ENCODE assay signal across 8 cellular contexts in genomic region chr4:2534904-2535385, GRCh38. TPM values are rescaled to one million over a fixed set of nuclear protein-coding genes. Genes with fewer than 3 reads are reported as not detected.
DNase-seq lines count a peak whose midpoint lies in the region; ATAC-seq, FAIRE-seq and TF ChIP-seq lines count a peak whose summit lies in the region.

No MANE protein-coding gene starts in this region.

- ATAC-seq in left cardiac atrium (no peak), GM12878 (no peak), lower lobe of right lung (no peak), GM19455 (IDR thresholded peaks at IDR 0.05; ENCODE audit: unreplicated experiment) (no peak), GM18520 (IDR thresholded peaks at IDR 0.05; ENCODE audit: unreplicated experiment) (no peak), HG03469 (IDR thresholded peaks at IDR 0.05; ENCODE audit: unreplicated experiment) (no peak)

- 37% methylated on average over 6 of the region's 6 CpGs for WGBS in GM12878 (ENCODE audit: insufficient coverage, insufficient replicate concordance, low lambda C conversion rate, missing lambda C conversion rate)

- H4K20me1 ChIP-seq in GM12878 (ENCODE audit: control insufficient read depth, insufficient read depth): peaks cover 4% of the 10 kb centered on the region

- SMC1A ChIA-PET in GM12878 (lab: Charles Lee; ENCODE audit: uncharacterized antibody, unreplicated experiment): interaction anchor here (0.8 to 1.8 kb wide), 6 partner anchors 18 to 315 kb away, joined by 3 to 5 read pairs (median 4); no protein-coding TSS in a partner anchor

- H3K9ac ChIP-seq in GM12878 (ENCODE audit: control insufficient read depth, insufficient read depth, low read length): peak overlapping the region; percentile 79

- TF ChIP-seq POLR2A in GM12878 (IDR thresholded peaks at IDR 0.05; ENCODE audit: low read depth, low read length): no peak
- TF ChIP-seq POLR2A in vagina (IDR thresholded peaks at IDR 0.05): no peak

- no peak for TF ChIP-seq EP300 in GM12878 (IDR thresholded peaks at IDR 0.05; ENCODE audit: borderline replicate concordance in 1 of 2, control insufficient read depth in 1 of 2, low read depth in 2 of 2, low read length in 2 of 2)

- TF ChIP-seq CTCF in left ventricle myocardium inferior (IDR thresholded peaks at IDR 0.05; ENCODE audit: borderline replicate concordance) (no peak), GM12878 (IDR thresholded peaks at IDR 0.05 in 2 of 3, conservative IDR thresholded peaks at IDR 0.05 in 1 of 3; ENCODE audit: control insufficient read depth in 2 of 3, extremely low read depth in 1 of 3, insufficient read depth in 1 of 3, low read depth in 3 of 3, low read length in 3 of 3) (no peak), lower lobe of right lung (IDR thresholded peaks at IDR 0.05) (no peak), vagina (IDR thresholded peaks at IDR 0.05) (no peak)

- H3K4me1 ChIP-seq in left ventricle myocardium inferior (peaks cover 42% of the 10 kb centered on the region), GM12878 (ENCODE audit: control insufficient read depth, insufficient read depth, low read length) (peaks cover 8% of the 10 kb centered on the region), lower lobe of right lung (peaks cover 29% of the 10 kb centered on the region), vagina (peaks cover 37% of the 10 kb centered on the region)

- peaks cover 34% of the 10 kb centered on the region for H3K79me2 ChIP-seq in GM12878 (ENCODE audit: control insufficient read depth, insufficient read depth, low read length)

- DNase-seq in left ventricle myocardium inferior: no peak
- DNase-seq in left cardiac atrium: no peak
- DNase-seq in GM12878 (ENCODE audit: low read depth, low spot score): no peak
- DNase-seq in lower lobe of right lung: no peak
- DNase-seq in vagina (ENCODE audit: extremely low spot score in 2 of 2): no peak

- peak overlapping the region; percentile 99 for H3K4me3 ChIP-seq in left ventricle myocardium inferior
- peak overlapping the region; percentile 94 for H3K4me3 ChIP-seq in GM12878
- H3K4me3 ChIP-seq in lower lobe of right lung: peak overlapping the region; percentile 80
- H3K4me3 ChIP-seq in vagina: peak overlapping the region; percentile 83 to 91

- H3K27ac ChIP-seq in left ventricle myocardium inferior (replicated peaks): peak overlapping the region; percentile 99
- H3K27ac ChIP-seq in GM12878 (ENCODE audit: control insufficient read depth, insufficient read depth): peak overlapping the region; percentile 83; the same call in 1 of the 2 replicates
- H3K27ac ChIP-seq in lower lobe of right lung: peak overlapping the region; percentile 91
- peak overlapping the region; percentile 92 for H3K27ac ChIP-seq in vagina

- no TSS peak for BruUV-seq in GM12878 (replicated peaks; lab: Mats Ljungman, UMichigan)

- in situ Hi-C loops in GM12878 (cut with MboI): no loop called here

- no peaks in the 10 kb centered on the region for H3K9me3 ChIP-seq in left ventricle myocardium inferior (replicated peaks)
- H3K9me3 ChIP-seq in GM12878 (replicated peaks; ENCODE audit: control insufficient read depth, insufficient read depth, low read length): no peaks in the 10 kb centered on the region
- H3K9me3 ChIP-seq in lower lobe of right lung: no peaks in the 10 kb centered on the region
- no peaks in the 10 kb centered on the region for H3K9me3 ChIP-seq in vagina

- H3K27me3 ChIP-seq in left ventricle myocardium inferior (ENCODE audit: low read depth) (no peaks in the 10 kb centered on the region), GM12878 (replicated peaks in 1 of 2; ENCODE audit: control insufficient read depth in 2 of 2, insufficient read depth in 2 of 2, low read length in 1 of 2) (no peaks in the 10 kb centered on the region), lower lobe of right lung (ENCODE audit: low read depth) (no peaks in the 10 kb centered on the region), vagina (no peaks in the 10 kb centered on the region)

- intact Hi-C loops in left ventricle myocardium inferior (cut with micrococcal nuclease): no loop called here
- intact Hi-C loops in left cardiac atrium (cut with DNase I): loop anchor here in 1 of 2 donors (10.0 kb wide), 1 partner anchor 70 kb away; the partner anchor contains the start of gene RNF4
- intact Hi-C loops in GM12878 (cut with micrococcal nuclease; ENCODE audit: unreplicated experiment): loop anchor here (5.0 kb wide), 1 partner anchor 118 kb away; the partner anchor contains the start of genes CFAP99 and ZFYVE28
- intact Hi-C loops in lower lobe of right lung (cut with DNase I): no loop called here
- intact Hi-C loops in vagina (cut with DNase I): loop anchor here (5.0 kb wide), 1 partner anchor 273 kb away; the partner anchor contains the start of gene MXD4

- FAIRE-seq in GM12878 (lab: Jason Lieb, UNC): no peak

- RAD21 ChIA-PET in GM12878 (lab: Charles Lee; ENCODE audit: unreplicated experiment): interaction anchor here (1.0 to 3.1 kb wide), 9 partner anchors 27 to 314 kb away, joined by 3 to 27 read pairs (median 6); partner anchors contain the start of gene RNF4

- no peak for TF ChIP-seq RAD21 in GM12878 (IDR thresholded peaks at IDR 0.05; ENCODE audit: insufficient read depth, low read depth, low read length)

- POLR2A ChIA-PET in GM12878 (lab: Charles Lee): interaction anchor here (0.7 to 1.0 kb wide), 3 partner anchors 15 to 63 kb away, joined by 3 to 7 read pairs (median 3); no protein-coding TSS in a partner anchor

- CTCF ChIA-PET in GM12878 (lab: Yijun Ruan, JAX): interaction anchor here (0.5 to 2.3 kb wide), 14 partner anchors 12 to 659 kb away, joined by 3 to 12 read pairs (median 4); partner anchors contain the start of gene RNF4

- peak overlapping the region; percentile 70 for H3K4me2 ChIP-seq in GM12878 (ENCODE audit: control insufficient read depth, insufficient read depth)

- H3K36me3 ChIP-seq in left ventricle myocardium inferior: no peaks in the 10 kb centered on the region
- H3K36me3 ChIP-seq in GM12878 (ENCODE audit: control insufficient read depth in 2 of 2, insufficient read depth in 2 of 2, low read length in 1 of 2): no peaks in the 10 kb centered on the region
- no peaks in the 10 kb centered on the region for H3K36me3 ChIP-seq in lower lobe of right lung
- H3K36me3 ChIP-seq in vagina: no peaks in the 10 kb centered on the region

- H2AFZ ChIP-seq in GM12878 (ENCODE audit: control insufficient read depth, low read depth, low read length): peak overlapping the region; percentile 66

TF ChIP-seq in GM12878, 131 proteins besides CTCF, POLR2A, EP300 and RAD21 (continues in another document):
- no peak for TF ChIP-seq POLR2AphosphoS2 (IDR thresholded peaks at IDR 0.05; ENCODE audit: low read depth, low read length)
- TF ChIP-seq PML (IDR thresholded peaks at IDR 0.05; ENCODE audit: low read length): no peak
- no peak for TF ChIP-seq BCL11A (IDR thresholded peaks at IDR 0.05; ENCODE audit: low read depth, low read length)
- TF ChIP-seq EED (IDR thresholded peaks at IDR 0.05; ENCODE audit: low read depth): no peak
- TF ChIP-seq, protein P1, sequence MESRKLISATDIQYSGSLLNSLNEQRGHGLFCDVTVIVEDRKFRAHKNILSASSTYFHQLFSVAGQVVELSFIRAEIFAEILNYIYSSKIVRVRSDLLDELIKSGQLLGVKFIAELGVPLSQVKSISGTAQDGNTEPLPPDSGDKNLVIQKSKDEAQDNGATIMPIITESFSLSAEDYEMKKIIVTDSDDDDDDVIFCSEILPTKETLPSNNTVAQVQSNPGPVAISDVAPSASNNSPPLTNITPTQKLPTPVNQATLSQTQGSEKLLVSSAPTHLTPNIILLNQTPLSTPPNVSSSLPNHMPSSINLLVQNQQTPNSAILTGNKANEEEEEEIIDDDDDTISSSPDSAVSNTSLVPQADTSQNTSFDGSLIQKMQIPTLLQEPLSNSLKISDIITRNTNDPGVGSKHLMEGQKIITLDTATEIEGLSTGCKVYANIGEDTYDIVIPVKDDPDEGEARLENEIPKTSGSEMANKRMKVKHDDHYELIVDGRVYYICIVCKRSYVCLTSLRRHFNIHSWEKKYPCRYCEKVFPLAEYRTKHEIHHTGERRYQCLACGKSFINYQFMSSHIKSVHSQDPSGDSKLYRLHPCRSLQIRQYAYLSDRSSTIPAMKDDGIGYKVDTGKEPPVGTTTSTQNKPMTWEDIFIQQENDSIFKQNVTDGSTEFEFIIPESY (IDR thresholded peaks at IDR 0.05): no peak

RNA-seq across cellular contexts. Expression of gene FAM193A, which starts 1.5 kb away (rescaled TPM):
- total RNA-seq in left ventricle myocardium inferior: 16.0 TPM
- total RNA-seq in left cardiac atrium: 10 to 100 TPM; 15.1 to 16.6 TPM
- total RNA-seq in GM12878 (2013; cell fraction: nucleolus; rRNA removed): 80.1 and 89.1 TPM in 2 replicates
- total RNA-seq in GM12878 (2014; rRNA removed): 9.3 and 9.8 TPM in 2 replicates
- 8.6 and 8.9 TPM in 2 replicates for total RNA-seq in GM12878 (2014; rRNA removed; fragmentation: Illumina TruSeq; extraction: Trizol)
- total RNA-seq in GM12878 (2021): 22.2 and 23.3 TPM in 2 replicates
- 8.2 TPM for polyA plus RNA-seq in GM12878 (2011; ENCODE audit: low read depth)
- polyA plus RNA-seq in GM12878 (2011; rRNA removed): 3.7 and 5.1 TPM in 2 replicates
- polyA plus RNA-seq in GM12878 (2011; cell fraction: cytosol; rRNA removed): 7.5 and 9.4 TPM in 2 replicates
- polyA plus RNA-seq in GM12878 (2011; cell fraction: nucleus; rRNA removed): 15.9 and 22.4 TPM in 2 replicates
- polyA plus RNA-seq in GM12878 (2012): 13.2 and 14.7 TPM in 2 replicates
- 8.5 and 12.4 TPM in 2 replicates for polyA plus RNA-seq in GM12878 (2014; fragmentation: Illumina TruSeq; extraction: Trizol)
- under 1 TPM; 0.52 to 0.91 TPM for polyA plus RNA-seq in GM12878 (2014; fragmentation: Nextera tagmentation; extraction: Ambion mirVana)
- 8.6 and 10.3 TPM in 2 replicates for polyA plus RNA-seq in GM12878 (2014; rRNA removed)
- 1 to 10 TPM; 5.3 to 6.1 TPM for polyA plus RNA-seq in GM12878 (2016; fragmentation: Nextera tagmentation; extraction: Ambion mirVana)
- 15.6 and 20.9 TPM in 2 replicates for polyA minus RNA-seq in GM12878 (2011; rRNA and poly(A)+ RNA removed)
- 11.9 and 12.1 TPM in 2 replicates for polyA minus RNA-seq in GM12878 (2011; cell fraction: cytosol; rRNA and poly(A)+ RNA removed)
- 16.8 and 30.8 TPM in 2 replicates for polyA minus RNA-seq in GM12878 (2011; cell fraction: nucleus; rRNA and poly(A)+ RNA removed)
- total RNA-seq in lower lobe of right lung: 26.1 TPM
- 31.4 TPM for total RNA-seq in vagina

Comparison
In these comparisons a context has a peak if more than half of its experiments do, and no peak if none do; other contexts are left out.
1. intact Hi-C loops: an anchor here in GM12878 (5.0 kb wide) and vagina (5.0 kb wide); none called in left ventricle myocardium inferior and lower lobe of right lung.